Comparison of ENCODE assay signal across 9 cellular contexts in the genomic region with DNA sequence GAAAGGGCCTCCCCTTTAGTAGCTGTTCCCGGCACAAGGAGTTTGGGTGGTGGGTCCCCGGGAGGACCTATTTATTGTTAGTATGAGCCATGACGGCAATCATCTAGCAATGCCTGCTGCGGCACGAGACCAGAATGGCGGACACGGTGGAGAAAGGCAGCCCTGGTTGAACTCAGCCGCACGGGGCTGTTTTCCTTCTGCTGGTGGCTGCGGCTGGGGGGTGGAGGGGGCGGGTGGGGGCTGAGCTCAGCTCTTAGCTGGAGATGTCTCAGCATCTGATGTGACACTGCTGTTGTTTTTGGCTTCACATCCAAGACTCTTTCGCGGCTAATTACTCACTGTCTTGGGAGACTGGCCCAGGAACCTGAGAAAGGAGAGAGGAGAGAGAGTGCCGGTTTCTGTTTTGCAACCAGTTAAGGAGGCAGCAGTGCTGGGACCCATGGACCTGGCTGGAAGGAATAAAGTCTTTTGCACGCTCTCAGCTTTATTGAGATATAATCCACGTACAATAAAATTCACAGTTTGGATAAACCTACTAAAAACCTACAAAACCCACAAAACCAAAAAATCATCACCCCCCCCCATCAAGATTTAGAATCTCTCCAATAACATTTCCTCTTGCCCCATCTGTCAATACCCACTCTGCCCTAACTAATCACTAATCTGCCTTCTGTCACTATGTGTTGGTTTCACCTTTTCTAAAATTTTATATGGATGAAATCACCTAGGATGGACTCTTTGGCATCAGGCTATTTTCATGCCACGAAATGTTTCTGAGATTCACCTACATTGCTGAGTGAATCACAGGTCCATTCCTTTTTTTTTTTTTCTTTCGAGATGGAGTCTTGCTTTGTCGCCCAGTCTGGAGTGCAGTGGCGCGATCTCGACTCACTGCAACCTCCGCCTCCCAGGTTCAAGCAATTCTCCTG.
A peak's percentile ranks its signal among the peaks of the same experiment; 100 is the strongest.
DNase-seq lines count a peak whose midpoint lies in the region; ATAC-seq and TF ChIP-seq lines count a peak whose summit lies in the region.
"Had no signal": no experiment of that assay in that cellular context is flagged by ENCODE, and none has a peak within 500 bp of the region (broad histone marks: within the 10 kb centered on the region; RNA-seq: fewer than 3 reads in every experiment).

No MANE protein-coding gene starts in this region.

- DNase-seq in NCI-H82 (lab: John Stamatoyannopoulos, UW) (peak; percentile 22), NCI-H82 treated with DMSO at 0.1 percent for 48 hours (lab: John Stamatoyannopoulos, UW; ENCODE audit: unreplicated experiment) (no peak), dorsolateral prefrontal cortex (peak in 2 of 10 donors; percentile 29 to 34), myocyte (ENCODE audit: low read depth) (peak; percentile 74), cortex of kidney (lab: John Stamatoyannopoulos, UW) (no peak)
- DNase-seq in activated CD8-positive, alpha-beta T cell treated with anti-CD3 and anti-CD28 coated beads for 36 hours, result no peak
- DNase-seq: AML-193 had no signal

- no peak overlapping the region for H3K27ac Mint-ChIP-seq in activated CD8-positive, alpha-beta T cell treated with anti-CD3 and anti-CD28 coated beads for 36 hours

- H3K4me3 Mint-ChIP-seq in activated CD8-positive, alpha-beta T cell treated with anti-CD3 and anti-CD28 coated beads for 36 hours, result no peak overlapping the region

- peak overlapping the region in 33 of 59 donors; percentile 1 to 50 (median 31) for H3K4me3 ChIP-seq in dorsolateral prefrontal cortex

- H3K36me3 Mint-ChIP-seq in activated CD8-positive, alpha-beta T cell treated with anti-CD3 and anti-CD28 coated beads for 36 hours (ENCODE audit: low read depth), result no peaks in the 10 kb centered on the region

- CTCF ChIA-PET in activated CD8-positive, alpha-beta T cell treated with anti-CD3 and anti-CD28 coated beads for 36 hours (lab: Charles Lee), result no interaction called here

- POLR2A ChIA-PET in activated CD8-positive, alpha-beta T cell treated with anti-CD3 and anti-CD28 coated beads for 36 hours (lab: Charles Lee), result no interaction called here

- H3K27me3 Mint-ChIP-seq in activated CD8-positive, alpha-beta T cell treated with anti-CD3 and anti-CD28 coated beads for 36 hours, result peaks cover 4% of the 10 kb centered on the region

- TF ChIP-seq CTCF in dorsolateral prefrontal cortex (IDR thresholded peaks at IDR 0.05 in 54 of 56, conservative IDR thresholded peaks at IDR 0.05 in 2 of 56; ENCODE audit: low read depth in 1 of 56, partially characterized antibody in 56 of 56), result no peak
- no peak for TF ChIP-seq CTCF in activated CD8-positive, alpha-beta T cell treated with anti-CD3 and anti-CD28 coated beads for 36 hours (IDR thresholded peaks at IDR 0.05)

- H3K4me1 Mint-ChIP-seq in activated CD8-positive, alpha-beta T cell treated with anti-CD3 and anti-CD28 coated beads for 36 hours (ENCODE audit: low read depth), result no peaks in the 10 kb centered on the region

- peak overlapping the region in 9 of 59 donors; percentile 1 to 65 (median 29) for H3K27ac ChIP-seq in dorsolateral prefrontal cortex

- H3K9me3 Mint-ChIP-seq in activated CD8-positive, alpha-beta T cell treated with anti-CD3 and anti-CD28 coated beads for 36 hours, result no peaks in the 10 kb centered on the region

- intact Hi-C loops in dorsolateral prefrontal cortex (cut with DNase I), result no loop called here
- intact Hi-C loops in activated CD8-positive, alpha-beta T cell treated with anti-CD3 and anti-CD28 coated beads for 36 hours (cut with micrococcal nuclease), result no loop called here

- no peaks in the 10 kb centered on the region for H3K27me3 ChIP-seq in dorsolateral prefrontal cortex

- ATAC-seq in GM18867 (IDR thresholded peaks at IDR 0.05; ENCODE audit: unreplicated experiment), result no peak
- ATAC-seq in HG02938 (IDR thresholded peaks at IDR 0.05; ENCODE audit: unreplicated experiment), result no peak
- no peak for ATAC-seq in activated CD8-positive, alpha-beta T cell treated with anti-CD3 and anti-CD28 coated beads for 36 hours

Comparison
In these comparisons a context has a peak if more than half of its experiments do, and no peak if none do; other contexts are left out.
1. DNase-seq: peak in NCI-H82 (single experiment) and myocyte (single experiment); none in NCI-H82 treated with DMSO at 0.1 percent for 48 hours (single experiment), cortex of kidney (single experiment) and activated CD8-positive, alpha-beta T cell treated with anti-CD3 and anti-CD28 coated beads for 36 hours (single experiment).